17 cellular contexts compared by ENCODE assay signal in the genomic region with DNA sequence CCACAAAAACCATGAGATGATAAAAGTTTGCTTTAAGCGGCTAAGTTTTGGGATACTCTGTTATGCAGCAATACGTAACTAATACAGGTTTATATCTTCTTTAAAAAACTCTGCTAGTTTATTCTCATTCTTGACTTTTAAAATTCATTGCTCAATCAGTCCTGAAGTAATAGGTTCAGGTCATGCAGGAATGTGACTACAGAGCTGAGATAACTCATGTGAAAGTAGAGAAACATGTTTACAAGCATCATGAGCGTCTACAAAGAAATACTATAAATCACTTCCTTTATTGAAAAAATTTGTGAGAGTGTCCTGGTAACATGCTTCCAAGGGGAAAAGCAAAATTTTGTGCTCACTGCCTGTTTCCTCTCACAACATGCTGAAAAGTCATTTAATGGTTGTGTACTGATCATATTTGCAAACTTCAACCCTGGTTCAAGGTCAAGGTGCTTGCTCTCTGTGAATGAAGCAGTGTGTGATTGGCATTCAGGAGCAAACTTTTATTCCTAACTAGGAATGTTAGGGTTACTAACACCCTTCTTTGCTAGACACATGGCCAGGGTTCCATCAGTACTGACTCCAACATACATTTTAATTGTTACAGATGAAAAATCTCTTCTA. TPM values are rescaled to one million over a fixed set of nuclear protein-coding genes. Genes with fewer than 3 reads are reported as not detected.
DNase-seq lines count a peak whose midpoint lies in the region; ATAC-seq and TF ChIP-seq lines count a peak whose summit lies in the region.
"Had no signal": no experiment of that assay in that cellular context is flagged by ENCODE, and none has a peak within 500 bp of the region (broad histone marks: within the 10 kb centered on the region; RNA-seq: fewer than 3 reads in every experiment).

No MANE protein-coding gene starts in this region.

- H3K36me3 Mint-ChIP-seq in CD8-positive, alpha-beta memory T cell, result no peaks in the 10 kb centered on the region
- H3K36me3 Mint-ChIP-seq: brain had no signal

- H3K36me3 ChIP-seq in heart left ventricle (no peaks in the 10 kb centered on the region), Peyer's patch (no peaks in the 10 kb centered on the region), stomach (no peaks in the 10 kb centered on the region)
- no peaks in the 10 kb centered on the region for H3K36me3 ChIP-seq in CD8-positive, alpha-beta memory T cell (ENCODE audit: insufficient read depth, low read length)

- no peaks in the 10 kb centered on the region for H3K4me1 Mint-ChIP-seq in CD8-positive, alpha-beta memory T cell

- ATAC-seq in heart left ventricle (no peak), right cardiac atrium (no peak)

- intact Hi-C loops in heart left ventricle (cut with DNase I), result loop anchor here in 3 of 10 donors (10.0 kb wide), 3 partner anchors 118 to 208 kb away; a partner anchor contains a TSS
- intact Hi-C loops in right cardiac atrium (cut with DNase I), result no loop called here
- intact Hi-C loops in stomach (cut with DNase I; ENCODE audit: low total_unique reads), result no loop called here

- H3K27me3 Mint-ChIP-seq in CD8-positive, alpha-beta memory T cell, result no peaks in the 10 kb centered on the region

- DNase-seq in heart left ventricle (no peak), right cardiac atrium (no peak), Peyer's patch (no peak), fibroblast of villous mesenchyme (ENCODE audit: low read depth) (peak; percentile 68), stomach (no peak), activated gamma-delta T cell (lab: John Stamatoyannopoulos, UW) (no peak), coronary artery (ENCODE audit: low spot score) (no peak)
- no peak for DNase-seq in CD8-positive, alpha-beta memory T cell
- DNase-seq: C1 segment of cervical spinal cord, cortex of kidney, NCI-H1105 treated with DMSO at 0.1 percent for 48 hours, SHP77 treated with DMSO at 0.1 percent for 48 hours, SW 1271 had no signal

- POLR2A ChIA-PET in CD8-positive, alpha-beta memory T cell (lab: Charles Lee), result no interaction called here

- no peak for TF ChIP-seq CTCF in heart left ventricle (IDR thresholded peaks at IDR 0.05)
- no peak for TF ChIP-seq CTCF in Peyer's patch (IDR thresholded peaks at IDR 0.05)
- no peak for TF ChIP-seq CTCF in fibroblast of villous mesenchyme (IDR thresholded peaks at IDR 0.05; ENCODE audit: insufficient read depth, low read depth, low read length)
- TF ChIP-seq CTCF in stomach (IDR thresholded peaks at IDR 0.05), result no peak
- TF ChIP-seq CTCF in coronary artery (IDR thresholded peaks at IDR 0.05), result no peak

- TF ChIP-seq POLR2A in heart left ventricle (IDR thresholded peaks at IDR 0.05) (no peak), Peyer's patch (IDR thresholded peaks at IDR 0.05) (no peak), stomach (IDR thresholded peaks at IDR 0.05) (no peak)

- no peak overlapping the region for H3K27ac Mint-ChIP-seq in CD8-positive, alpha-beta memory T cell
- H3K27ac Mint-ChIP-seq: brain had no signal

- TF ChIP-seq EP300 in stomach (IDR thresholded peaks at IDR 0.05), result no peak

- WGBS in heart left ventricle, 4 donors, result 75 to 87% (median 85%) methylated on average over 3 of the region's 3 CpGs
- 89% methylated on average over 3 of the region's 3 CpGs for WGBS in right cardiac atrium
- WGBS in stomach, 5 donors, result 78 to 83% (median 83%) methylated on average over 3 of the region's 3 CpGs

- H3K4me1 ChIP-seq in heart left ventricle (peaks cover 0 to 40% (median 29%) of the 10 kb centered on the region in 12 donors), right cardiac atrium (ENCODE audit: control insufficient read depth, insufficient read depth, low read length) (peaks cover 12% of the 10 kb centered on the region), Peyer's patch (peaks cover 0 to 41% (median 2%) of the 10 kb centered on the region in 4 donors), stomach (peaks cover 24 to 43% (median 30%) of the 10 kb centered on the region in 4 donors)
- H3K4me1 ChIP-seq in CD8-positive, alpha-beta memory T cell (ENCODE audit: insufficient read depth, low read length), result no peaks in the 10 kb centered on the region

- CTCF ChIA-PET in CD8-positive, alpha-beta memory T cell (lab: Charles Lee), result interaction anchor here (1.0 kb wide), 1 partner anchor 9 kb away, joined by 3 read pairs; no protein-coding TSS in a partner anchor

- H3K9me3 Mint-ChIP-seq in CD8-positive, alpha-beta memory T cell, result no peaks in the 10 kb centered on the region

- no peak overlapping the region for H3K4me3 ChIP-seq in heart left ventricle
- H3K4me3 ChIP-seq in right cardiac atrium (ENCODE audit: low read length), result no peak overlapping the region
- no peak overlapping the region for H3K4me3 ChIP-seq in Peyer's patch
- H3K4me3 ChIP-seq in fibroblast of villous mesenchyme (ENCODE audit: low read depth, low read length), result no peak overlapping the region
- H3K4me3 ChIP-seq in stomach, result no peak overlapping the region
- no peak overlapping the region for H3K4me3 ChIP-seq in CD8-positive, alpha-beta memory T cell (ENCODE audit: low read length)
- no peak overlapping the region for H3K4me3 ChIP-seq in coronary artery

- H3K27me3 ChIP-seq in heart left ventricle, result no peaks in the 10 kb centered on the region
- no peaks in the 10 kb centered on the region for H3K27me3 ChIP-seq in right cardiac atrium (ENCODE audit: control insufficient read depth, insufficient read depth)
- no peaks in the 10 kb centered on the region for H3K27me3 ChIP-seq in Peyer's patch
- H3K27me3 ChIP-seq in stomach, result no peaks in the 10 kb centered on the region
- H3K27me3 ChIP-seq in CD8-positive, alpha-beta memory T cell (ENCODE audit: insufficient read depth, low read length, poor library complexity, severe bottlenecking), result no peaks in the 10 kb centered on the region

- H3K9me3 ChIP-seq in heart left ventricle, result no peaks in the 10 kb centered on the region
- no peaks in the 10 kb centered on the region for H3K9me3 ChIP-seq in right cardiac atrium (ENCODE audit: control insufficient read depth, low read length)
- H3K9me3 ChIP-seq in Peyer's patch, result no peaks in the 10 kb centered on the region
- H3K9me3 ChIP-seq in stomach, result no peaks in the 10 kb centered on the region
- no peaks in the 10 kb centered on the region for H3K9me3 ChIP-seq in CD8-positive, alpha-beta memory T cell (ENCODE audit: low read length)

- no peak overlapping the region for H3K4me3 Mint-ChIP-seq in CD8-positive, alpha-beta memory T cell
- H3K4me3 Mint-ChIP-seq: brain had no signal

- H3K27ac ChIP-seq in heart left ventricle, result peak overlapping the region in 9 of 12 donors; percentile 10 to 84 (median 72)
- H3K27ac ChIP-seq in right cardiac atrium (ENCODE audit: low read length), result no peak overlapping the region
- H3K27ac ChIP-seq in Peyer's patch, result peak overlapping the region in 3 of 4 donors; percentile 71 to 92 (median 86)
- H3K27ac ChIP-seq in stomach, result peak overlapping the region; percentile 79 to 91 (median 80)
- no peak overlapping the region for H3K27ac ChIP-seq in CD8-positive, alpha-beta memory T cell (ENCODE audit: low read depth, low read length)
- H3K27ac ChIP-seq in coronary artery, result no peak overlapping the region

RNA-seq across cellular contexts. Expression of a gene that starts 12.5 kb away (rescaled TPM):
- total RNA-seq in heart left ventricle (not detected), right cardiac atrium (not detected), Peyer's patch (100 to 1,000 TPM in 3 of 4 donors, 1 to 10 TPM in 1; 5.0 to 684 (median 290) TPM), fibroblast of villous mesenchyme (not detected in 2 replicates), stomach (1 to 10 TPM in 1 of 5 donors, not detected in 4; 1.1 TPM)
- polyA plus RNA-seq in heart left ventricle (not detected), right cardiac atrium (not detected), stomach (not detected)
- not detected for total RNA-seq in CD8-positive, alpha-beta memory T cell
- polyA plus RNA-seq in CD8-positive, alpha-beta memory T cell, result not detected
- total RNA-seq: H1, mammary epithelial cell, urinary bladder had no signal
- polyA plus RNA-seq: H1, mammary epithelial cell, urinary bladder had no signal

RNA-seq across cellular contexts. Expression of a gene that starts 32.4 kb away (rescaled TPM):
- 10 to 100 TPM; 18.9 to 54.2 (median 31.8) TPM for total RNA-seq in heart left ventricle
- polyA plus RNA-seq in heart left ventricle, result 10 to 100 TPM in 1 of 2 donors, 1 to 10 TPM in 1; 3.6 to 36.7 TPM
- total RNA-seq in right cardiac atrium, result 10 to 100 TPM; 21.8 to 37.1 (median 32.4) TPM
- 6.5 TPM for polyA plus RNA-seq in right cardiac atrium
- 100 to 1,000 TPM in 3 of 4 donors, 1 to 10 TPM in 1; 9.9 to 242 (median 143) TPM for total RNA-seq in Peyer's patch
- total RNA-seq in fibroblast of villous mesenchyme, result 116 and 177 TPM in 2 replicates
- total RNA-seq in stomach, result 100 to 1,000 TPM in 1 of 5 donors, 10 to 100 TPM in 4; 19.8 to 278 (median 52.9) TPM
- polyA plus RNA-seq in stomach, result 1 to 10 TPM; 4.1 to 8.0 (median 6.8) TPM
- 10 to 100 TPM; 22.8 to 26.7 TPM for total RNA-seq in CD8-positive, alpha-beta memory T cell
- 17.3 TPM for polyA plus RNA-seq in CD8-positive, alpha-beta memory T cell

RNA-seq across cellular contexts. Expression of a gene that starts 54.6 kb away (rescaled TPM):
- total RNA-seq in heart left ventricle (10 to 100 TPM; 11.1 to 26.2 (median 15.4) TPM), right cardiac atrium (10 to 100 TPM; 14.6 to 20.6 (median 17.3) TPM), Peyer's patch (10 to 100 TPM; 19.4 to 49.5 (median 31.3) TPM), fibroblast of villous mesenchyme (31.1 and 31.9 TPM in 2 replicates), stomach (10 to 100 TPM in 3 of 5 donors, 1 to 10 TPM in 1, not detected in 1; 5.4 to 32.4 (median 28.4) TPM)
- polyA plus RNA-seq in heart left ventricle (10 to 100 TPM in 1 of 2 donors, 1 to 10 TPM in 1; 5.3 to 22.1 TPM), right cardiac atrium (11.1 TPM), stomach (10 to 100 TPM; 12.8 to 14.7 (median 14.4) TPM)
- 10 to 100 TPM; 67.1 to 68.0 TPM for total RNA-seq in CD8-positive, alpha-beta memory T cell
- 28.3 TPM for polyA plus RNA-seq in CD8-positive, alpha-beta memory T cell

Comparison
In these comparisons a context has a peak if more than half of its experiments do, and no peak if none do; other contexts are left out.
1. H3K27ac ChIP-seq: peak in heart left ventricle (9 of 12), Peyer's patch (3 of 4) and stomach (5 of 5); none in right cardiac atrium (single experiment), CD8-positive, alpha-beta memory T cell (single experiment) and coronary artery (0 of 2).